8 cellular contexts compared by ENCODE assay signal in genomic region chr5:37837101-37838032, GRCh38.
DNase-seq lines count a peak whose midpoint lies in the region; ATAC-seq lines count a peak whose summit lies in the region.

No MANE protein-coding gene starts in this region.

- DNase-seq in DMS79 treated with DMSO at 0.1 percent for 48 hours (lab: John Stamatoyannopoulos, UW) (peak; percentile 46), Kasumi-1 (lab: John Stamatoyannopoulos, UW) (peak; percentile 50 to 68), caudate nucleus (lab: John Stamatoyannopoulos, UW) (peak in 59 of 61 donors; percentile 8 to 94 (median 76)), kidney tubule cell (ENCODE audit: low spot score) (peak; percentile 73)
- DNase-seq in T-helper 2 cell treated with Interferon-gamma antibody and Interleukin-4, amounts not matched to agents 5 μg/mL and 100 μg/mL, for 36 hours (ENCODE audit: low spot score) = peak; percentile 67
- DNase-seq in stimulated activated CD4-positive, alpha-beta T cell treated with anti-CD3 and anti-CD28 coated beads, Interleukin-15, amount 100 ng/mL, for 48 hours (ENCODE audit: low read depth in 2 of 2) = peak; percentile 54 to 73

- ATAC-seq in GM21576 (IDR thresholded peaks at IDR 0.05; ENCODE audit: unreplicated experiment) (peak; percentile 66), GM19463 (IDR thresholded peaks at IDR 0.05; ENCODE audit: unreplicated experiment) (no peak)

- H3K27me3 Mint-ChIP-seq in T-helper 2 cell treated with Interferon-gamma antibody and Interleukin-4, amounts not matched to agents 5 μg/mL and 100 μg/mL, for 36 hours (ENCODE audit: low read depth) = peaks cover 88% of the 10 kb centered on the region

- H3K4me3 Mint-ChIP-seq in T-helper 2 cell treated with Interferon-gamma antibody and Interleukin-4, amounts not matched to agents 5 μg/mL and 100 μg/mL, for 36 hours = peak overlapping the region; percentile 54

- peak overlapping the region; percentile 8 for H3K27ac ChIP-seq in caudate nucleus (ENCODE audit: low read depth, low read length)

- H3K36me3 Mint-ChIP-seq in T-helper 2 cell treated with Interferon-gamma antibody and Interleukin-4, amounts not matched to agents 5 μg/mL and 100 μg/mL, for 36 hours (ENCODE audit: low read depth) = no peaks in the 10 kb centered on the region

- H3K4me1 Mint-ChIP-seq in T-helper 2 cell treated with Interferon-gamma antibody and Interleukin-4, amounts not matched to agents 5 μg/mL and 100 μg/mL, for 36 hours (ENCODE audit: low read depth) = peaks cover 14% of the 10 kb centered on the region

- H3K27ac Mint-ChIP-seq in T-helper 2 cell treated with Interferon-gamma antibody and Interleukin-4, amounts not matched to agents 5 μg/mL and 100 μg/mL, for 36 hours = no peak overlapping the region

- no peaks in the 10 kb centered on the region for H3K9me3 Mint-ChIP-seq in T-helper 2 cell treated with Interferon-gamma antibody and Interleukin-4, amounts not matched to agents 5 μg/mL and 100 μg/mL, for 36 hours
